In the genomic region with DNA sequence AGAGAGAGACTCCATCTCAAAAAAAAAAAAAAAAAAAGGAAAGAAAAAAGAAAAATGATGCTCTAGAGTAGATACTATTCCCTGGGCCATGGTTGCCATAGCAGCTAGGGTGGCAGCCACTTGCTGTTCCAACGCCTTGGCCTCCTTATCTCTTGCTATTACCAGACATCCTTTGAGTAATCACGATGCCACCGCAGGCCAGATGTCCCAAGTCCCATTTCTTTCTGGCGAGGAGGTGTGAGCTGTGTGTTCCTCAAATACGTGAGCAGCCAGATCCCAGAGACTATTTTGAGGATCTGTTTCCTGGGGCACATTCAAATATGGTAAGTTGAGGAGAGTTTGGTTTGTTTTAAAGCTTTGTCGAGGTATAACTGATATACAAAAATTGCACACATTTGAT, we compare ENCODE assay signal across 24 cellular contexts.
"Had no signal": no experiment of that assay in that cellular context is flagged by ENCODE, and none has a peak within 500 bp of the region (broad histone marks: within the 10 kb centered on the region; RNA-seq: fewer than 3 reads in every experiment).

No MANE protein-coding gene starts in this region.

- H3K27me3 ChIP-seq: ascending aorta, body of pancreas, Peyer's patch, SJSA1 had no signal

- H3K9me3 ChIP-seq: ascending aorta, body of pancreas, Peyer's patch, SJSA1 had no signal

- H3K27ac ChIP-seq: ascending aorta, body of pancreas, KMS-11, Peyer's patch, RWPE1, SJSA1 had no signal

- H3K4me2 ChIP-seq: KMS-11 had no signal

- DNase-seq: activated CD4-positive, alpha-beta T cell treated with anti-CD3 and anti-CD28 coated beads for 48 hours; activated CD4-positive, alpha-beta T cell treated with anti-CD3 and anti-CD28 coated beads, Interleukin-2, amount 50 U/mL, for 4 hours; activated CD4-positive, CD25-positive, alpha-beta regulatory T cell treated with anti-CD3 and anti-CD28 coated beads, Interleukin-2, amount 50 U/mL, for 72 hours; activated CD8-positive, alpha-beta memory T cell treated with anti-CD3 and anti-CD28 coated beads, Interleukin-2, amount 50 U/mL, for 48 hours; activated CD8-positive, alpha-beta T cell treated with anti-CD3 and anti-CD28 coated beads, Interleukin-2, amount 10 ng/mL, durations not matched to agents 7 days and 5 days; activated naive CD4-positive, alpha-beta T cell treated with anti-CD3 and anti-CD28 coated beads, Interleukin-2, amount 50 U/mL, for 16 hours; activated T-cell treated with anti-CD3 and anti-CD28 coated beads, Interleukin-2, amount 50 U/mL, for 1 hour; body of pancreas; central memory CD4-positive, alpha-beta T cell; NCI-H1092; NCI-H1417 treated with DMSO at 0.1 percent for 48 hours; NCI-H1694; NCI-H2029; NCI-H446; NCI-H524; Peyer's patch; SHP77; T-helper 17 cell; T-helper 9 cell had no signal

- FAIRE-seq: bronchial epithelial cell had no signal

- H3K4me3 ChIP-seq: ascending aorta, body of pancreas, Peyer's patch, SJSA1 had no signal

- H3K9ac ChIP-seq: KMS-11 had no signal

- H3K4me1 ChIP-seq: body of pancreas, Peyer's patch, SJSA1 had no signal

- H3K36me3 ChIP-seq: ascending aorta, Peyer's patch, SJSA1 had no signal
